ENCODE assay signal across 1 cellular context in the genomic region with DNA sequence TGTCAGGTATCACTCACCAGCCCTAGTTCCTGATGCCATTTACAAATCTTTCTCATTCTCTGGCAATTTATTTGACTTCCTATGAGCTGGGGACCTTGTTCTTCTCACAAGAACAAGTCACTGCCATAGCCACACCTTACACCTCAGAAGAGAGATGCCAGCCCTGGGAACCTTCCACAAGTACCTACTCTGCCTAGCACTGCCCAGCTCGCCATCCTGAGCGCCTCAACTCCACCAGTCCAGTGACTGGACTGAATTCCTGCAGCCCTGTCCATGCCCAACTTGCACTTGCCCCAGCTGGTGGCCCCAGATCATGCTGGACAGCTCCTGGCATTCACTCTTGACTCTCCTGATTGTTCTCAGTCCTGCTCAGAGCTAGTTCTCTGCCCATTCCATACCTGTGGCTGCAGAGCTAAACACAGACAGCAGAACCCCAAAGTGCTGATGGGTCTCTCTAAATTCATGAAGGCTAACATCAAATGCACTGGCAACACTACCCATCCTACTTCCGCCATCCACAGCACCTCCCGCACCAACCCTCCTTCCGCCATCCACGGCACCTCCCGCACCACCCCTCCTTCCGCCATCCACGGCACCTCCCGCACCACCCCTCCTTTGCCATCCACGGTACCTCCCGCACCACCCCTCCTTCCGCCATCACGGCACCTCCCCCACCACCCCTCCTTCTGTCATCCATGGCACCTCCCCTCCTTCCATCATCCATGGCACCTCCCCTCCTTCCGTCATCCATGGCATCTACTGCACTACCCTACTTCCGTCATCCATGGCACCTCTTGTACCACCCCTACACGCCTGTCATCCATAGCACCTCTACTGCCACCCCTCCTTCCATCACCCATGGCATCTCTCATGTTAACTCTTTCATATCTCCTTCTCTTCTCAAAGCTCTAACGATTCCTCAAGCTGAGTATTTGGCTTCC.
TF ChIP-seq lines count a peak whose summit lies in the region.

No MANE protein-coding gene starts in this region.

TF ChIP-seq in K562, 482 proteins besides CTCF, POLR2A, EP300 and RAD21 (continued from another document and continues in another):
- TF ChIP-seq, protein P1, sequence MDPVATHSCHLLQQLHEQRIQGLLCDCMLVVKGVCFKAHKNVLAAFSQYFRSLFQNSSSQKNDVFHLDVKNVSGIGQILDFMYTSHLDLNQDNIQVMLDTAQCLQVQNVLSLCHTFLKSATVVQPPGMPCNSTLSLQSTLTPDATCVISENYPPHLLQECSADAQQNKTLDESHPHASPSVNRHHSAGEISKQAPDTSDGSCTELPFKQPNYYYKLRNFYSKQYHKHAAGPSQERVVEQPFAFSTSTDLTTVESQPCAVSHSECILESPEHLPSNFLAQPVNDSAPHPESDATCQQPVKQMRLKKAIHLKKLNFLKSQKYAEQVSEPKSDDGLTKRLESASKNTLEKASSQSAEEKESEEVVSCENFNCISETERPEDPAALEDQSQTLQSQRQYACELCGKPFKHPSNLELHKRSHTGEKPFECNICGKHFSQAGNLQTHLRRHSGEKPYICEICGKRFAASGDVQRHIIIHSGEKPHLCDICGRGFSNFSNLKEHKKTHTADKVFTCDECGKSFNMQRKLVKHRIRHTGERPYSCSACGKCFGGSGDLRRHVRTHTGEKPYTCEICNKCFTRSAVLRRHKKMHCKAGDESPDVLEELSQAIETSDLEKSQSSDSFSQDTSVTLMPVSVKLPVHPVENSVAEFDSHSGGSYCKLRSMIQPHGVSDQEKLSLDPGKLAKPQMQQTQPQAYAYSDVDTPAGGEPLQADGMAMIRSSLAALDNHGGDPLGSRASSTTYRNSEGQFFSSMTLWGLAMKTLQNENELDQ (CRISPR knock-in tag; IDR thresholded peaks at IDR 0.05; ENCODE audit: borderline replicate concordance), result no peak
- TF ChIP-seq, protein P2, sequence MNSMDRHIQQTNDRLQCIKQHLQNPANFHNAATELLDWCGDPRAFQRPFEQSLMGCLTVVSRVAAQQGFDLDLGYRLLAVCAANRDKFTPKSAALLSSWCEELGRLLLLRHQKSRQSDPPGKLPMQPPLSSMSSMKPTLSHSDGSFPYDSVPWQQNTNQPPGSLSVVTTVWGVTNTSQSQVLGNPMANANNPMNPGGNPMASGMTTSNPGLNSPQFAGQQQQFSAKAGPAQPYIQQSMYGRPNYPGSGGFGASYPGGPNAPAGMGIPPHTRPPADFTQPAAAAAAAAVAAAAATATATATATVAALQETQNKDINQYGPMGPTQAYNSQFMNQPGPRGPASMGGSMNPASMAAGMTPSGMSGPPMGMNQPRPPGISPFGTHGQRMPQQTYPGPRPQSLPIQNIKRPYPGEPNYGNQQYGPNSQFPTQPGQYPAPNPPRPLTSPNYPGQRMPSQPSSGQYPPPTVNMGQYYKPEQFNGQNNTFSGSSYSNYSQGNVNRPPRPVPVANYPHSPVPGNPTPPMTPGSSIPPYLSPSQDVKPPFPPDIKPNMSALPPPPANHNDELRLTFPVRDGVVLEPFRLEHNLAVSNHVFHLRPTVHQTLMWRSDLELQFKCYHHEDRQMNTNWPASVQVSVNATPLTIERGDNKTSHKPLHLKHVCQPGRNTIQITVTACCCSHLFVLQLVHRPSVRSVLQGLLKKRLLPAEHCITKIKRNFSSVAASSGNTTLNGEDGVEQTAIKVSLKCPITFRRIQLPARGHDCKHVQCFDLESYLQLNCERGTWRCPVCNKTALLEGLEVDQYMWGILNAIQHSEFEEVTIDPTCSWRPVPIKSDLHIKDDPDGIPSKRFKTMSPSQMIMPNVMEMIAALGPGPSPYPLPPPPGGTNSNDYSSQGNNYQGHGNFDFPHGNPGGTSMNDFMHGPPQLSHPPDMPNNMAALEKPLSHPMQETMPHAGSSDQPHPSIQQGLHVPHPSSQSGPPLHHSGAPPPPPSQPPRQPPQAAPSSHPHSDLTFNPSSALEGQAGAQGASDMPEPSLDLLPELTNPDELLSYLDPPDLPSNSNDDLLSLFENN (IDR thresholded peaks at IDR 0.05; ENCODE audit: low read depth in 2 of 2, low read length in 2 of 2), result 0 out of 4 replicates have a peak, but pooled peaks of 1 of the 2 experiments have one; percentile 26
- TF ChIP-seq ZSCAN29 (IDR thresholded peaks at IDR 0.05) (no peak), GABPA (tag; conservative IDR thresholded peaks at IDR 0.05; ENCODE audit: low read depth) (peak; percentile 95), ZNF583 (CRISPR knock-in tag; IDR thresholded peaks at IDR 0.05) (peak; percentile 13; the same call in 1 of the 2 replicates), KLF1 (tag; IDR thresholded peaks at IDR 0.05) (no peak), RFX7 (CRISPR knock-in tag; IDR thresholded peaks at IDR 0.05) (no peak), JUND (IDR thresholded peaks at IDR 0.05; ENCODE audit: borderline replicate concordance, low read depth, low read length) (no peak), JUND (tag; IDR thresholded peaks at IDR 0.05; ENCODE audit: borderline replicate concordance, low read depth, low read length) (no peak), ZNF445 (CRISPR knock-in tag; IDR thresholded peaks at IDR 0.05; ENCODE audit: low read depth) (no peak), IFI16 (CRISPR knock-in tag; IDR thresholded peaks at IDR 0.05) (no peak), ZNF232 (CRISPR knock-in tag; IDR thresholded peaks at IDR 0.05) (no peak), FOXA1 (IDR thresholded peaks at IDR 0.05; ENCODE audit: borderline replicate concordance) (no peak), KDM5B (IDR thresholded peaks at IDR 0.05; ENCODE audit: insufficient replicate concordance, low read depth, low read length) (peak; percentile 25), ZNF79 (CRISPR knock-in tag; IDR thresholded peaks at IDR 0.05; ENCODE audit: low read depth) (no peak), NR2C1 (IDR thresholded peaks at IDR 0.05) (no peak), NR2C1 (tag; IDR thresholded peaks at IDR 0.05) (no peak), ZNF77 (CRISPR knock-in tag; IDR thresholded peaks at IDR 0.05) (no peak), HDAC8 (tag; IDR thresholded peaks at IDR 0.05) (no peak), ZBTB8A (IDR thresholded peaks at IDR 0.05; ENCODE audit: partially characterized antibody) (no peak), TOE1 (IDR thresholded peaks at IDR 0.05; ENCODE audit: borderline replicate concordance) (peak; percentile 47; the same call in 1 of the 2 replicates), TOE1 (CRISPR knock-in tag; IDR thresholded peaks at IDR 0.05; ENCODE audit: borderline replicate concordance, low read depth) (no peak), ZNF696 (CRISPR knock-in tag; conservative IDR thresholded peaks at IDR 0.05) (no peak)
- TF ChIP-seq, protein P3, sequence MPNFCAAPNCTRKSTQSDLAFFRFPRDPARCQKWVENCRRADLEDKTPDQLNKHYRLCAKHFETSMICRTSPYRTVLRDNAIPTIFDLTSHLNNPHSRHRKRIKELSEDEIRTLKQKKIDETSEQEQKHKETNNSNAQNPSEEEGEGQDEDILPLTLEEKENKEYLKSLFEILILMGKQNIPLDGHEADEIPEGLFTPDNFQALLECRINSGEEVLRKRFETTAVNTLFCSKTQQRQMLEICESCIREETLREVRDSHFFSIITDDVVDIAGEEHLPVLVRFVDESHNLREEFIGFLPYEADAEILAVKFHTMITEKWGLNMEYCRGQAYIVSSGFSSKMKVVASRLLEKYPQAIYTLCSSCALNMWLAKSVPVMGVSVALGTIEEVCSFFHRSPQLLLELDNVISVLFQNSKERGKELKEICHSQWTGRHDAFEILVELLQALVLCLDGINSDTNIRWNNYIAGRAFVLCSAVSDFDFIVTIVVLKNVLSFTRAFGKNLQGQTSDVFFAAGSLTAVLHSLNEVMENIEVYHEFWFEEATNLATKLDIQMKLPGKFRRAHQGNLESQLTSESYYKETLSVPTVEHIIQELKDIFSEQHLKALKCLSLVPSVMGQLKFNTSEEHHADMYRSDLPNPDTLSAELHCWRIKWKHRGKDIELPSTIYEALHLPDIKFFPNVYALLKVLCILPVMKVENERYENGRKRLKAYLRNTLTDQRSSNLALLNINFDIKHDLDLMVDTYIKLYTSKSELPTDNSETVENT (CRISPR knock-in tag; IDR thresholded peaks at IDR 0.05), result peak; percentile 43; the same call in 1 of the 2 replicates
- TF ChIP-seq, protein P4, sequence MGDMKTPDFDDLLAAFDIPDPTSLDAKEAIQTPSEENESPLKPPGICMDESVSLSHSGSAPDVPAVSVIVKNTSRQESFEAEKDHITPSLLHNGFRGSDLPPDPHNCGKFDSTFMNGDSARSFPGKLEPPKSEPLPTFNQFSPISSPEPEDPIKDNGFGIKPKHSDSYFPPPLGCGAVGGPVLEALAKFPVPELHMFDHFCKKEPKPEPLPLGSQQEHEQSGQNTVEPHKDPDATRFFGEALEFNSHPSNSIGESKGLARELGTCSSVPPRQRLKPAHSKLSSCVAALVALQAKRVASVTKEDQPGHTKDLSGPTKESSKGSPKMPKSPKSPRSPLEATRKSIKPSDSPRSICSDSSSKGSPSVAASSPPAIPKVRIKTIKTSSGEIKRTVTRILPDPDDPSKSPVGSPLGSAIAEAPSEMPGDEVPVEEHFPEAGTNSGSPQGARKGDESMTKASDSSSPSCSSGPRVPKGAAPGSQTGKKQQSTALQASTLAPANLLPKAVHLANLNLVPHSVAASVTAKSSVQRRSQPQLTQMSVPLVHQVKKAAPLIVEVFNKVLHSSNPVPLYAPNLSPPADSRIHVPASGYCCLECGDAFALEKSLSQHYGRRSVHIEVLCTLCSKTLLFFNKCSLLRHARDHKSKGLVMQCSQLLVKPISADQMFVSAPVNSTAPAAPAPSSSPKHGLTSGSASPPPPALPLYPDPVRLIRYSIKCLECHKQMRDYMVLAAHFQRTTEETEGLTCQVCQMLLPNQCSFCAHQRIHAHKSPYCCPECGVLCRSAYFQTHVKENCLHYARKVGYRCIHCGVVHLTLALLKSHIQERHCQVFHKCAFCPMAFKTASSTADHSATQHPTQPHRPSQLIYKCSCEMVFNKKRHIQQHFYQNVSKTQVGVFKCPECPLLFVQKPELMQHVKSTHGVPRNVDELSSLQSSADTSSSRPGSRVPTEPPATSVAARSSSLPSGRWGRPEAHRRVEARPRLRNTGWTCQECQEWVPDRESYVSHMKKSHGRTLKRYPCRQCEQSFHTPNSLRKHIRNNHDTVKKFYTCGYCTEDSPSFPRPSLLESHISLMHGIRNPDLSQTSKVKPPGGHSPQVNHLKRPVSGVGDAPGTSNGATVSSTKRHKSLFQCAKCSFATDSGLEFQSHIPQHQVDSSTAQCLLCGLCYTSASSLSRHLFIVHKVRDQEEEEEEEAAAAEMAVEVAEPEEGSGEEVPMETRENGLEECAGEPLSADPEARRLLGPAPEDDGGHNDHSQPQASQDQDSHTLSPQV (IDR thresholded peaks at IDR 0.05), result no peak
- TF ChIP-seq, protein P5, sequence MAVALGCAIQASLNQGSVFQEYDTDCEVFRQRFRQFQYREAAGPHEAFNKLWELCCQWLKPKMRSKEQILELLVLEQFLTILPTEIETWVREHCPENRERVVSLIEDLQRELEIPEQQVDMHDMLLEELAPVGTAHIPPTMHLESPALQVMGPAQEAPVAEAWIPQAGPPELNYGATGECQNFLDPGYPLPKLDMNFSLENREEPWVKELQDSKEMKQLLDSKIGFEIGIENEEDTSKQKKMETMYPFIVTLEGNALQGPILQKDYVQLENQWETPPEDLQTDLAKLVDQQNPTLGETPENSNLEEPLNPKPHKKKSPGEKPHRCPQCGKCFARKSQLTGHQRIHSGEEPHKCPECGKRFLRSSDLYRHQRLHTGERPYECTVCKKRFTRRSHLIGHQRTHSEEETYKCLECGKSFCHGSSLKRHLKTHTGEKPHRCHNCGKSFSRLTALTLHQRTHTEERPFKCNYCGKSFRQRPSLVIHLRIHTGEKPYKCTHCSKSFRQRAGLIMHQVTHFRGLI (CRISPR knock-in tag; IDR thresholded peaks at IDR 0.05), result no peak
- TF ChIP-seq, protein P6, sequence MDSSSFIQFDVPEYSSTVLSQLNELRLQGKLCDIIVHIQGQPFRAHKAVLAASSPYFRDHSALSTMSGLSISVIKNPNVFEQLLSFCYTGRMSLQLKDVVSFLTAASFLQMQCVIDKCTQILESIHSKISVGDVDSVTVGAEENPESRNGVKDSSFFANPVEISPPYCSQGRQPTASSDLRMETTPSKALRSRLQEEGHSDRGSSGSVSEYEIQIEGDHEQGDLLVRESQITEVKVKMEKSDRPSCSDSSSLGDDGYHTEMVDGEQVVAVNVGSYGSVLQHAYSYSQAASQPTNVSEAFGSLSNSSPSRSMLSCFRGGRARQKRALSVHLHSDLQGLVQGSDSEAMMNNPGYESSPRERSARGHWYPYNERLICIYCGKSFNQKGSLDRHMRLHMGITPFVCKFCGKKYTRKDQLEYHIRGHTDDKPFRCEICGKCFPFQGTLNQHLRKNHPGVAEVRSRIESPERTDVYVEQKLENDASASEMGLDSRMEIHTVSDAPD (CRISPR knock-in tag; IDR thresholded peaks at IDR 0.05), result no peak
- TF ChIP-seq, protein P7, sequence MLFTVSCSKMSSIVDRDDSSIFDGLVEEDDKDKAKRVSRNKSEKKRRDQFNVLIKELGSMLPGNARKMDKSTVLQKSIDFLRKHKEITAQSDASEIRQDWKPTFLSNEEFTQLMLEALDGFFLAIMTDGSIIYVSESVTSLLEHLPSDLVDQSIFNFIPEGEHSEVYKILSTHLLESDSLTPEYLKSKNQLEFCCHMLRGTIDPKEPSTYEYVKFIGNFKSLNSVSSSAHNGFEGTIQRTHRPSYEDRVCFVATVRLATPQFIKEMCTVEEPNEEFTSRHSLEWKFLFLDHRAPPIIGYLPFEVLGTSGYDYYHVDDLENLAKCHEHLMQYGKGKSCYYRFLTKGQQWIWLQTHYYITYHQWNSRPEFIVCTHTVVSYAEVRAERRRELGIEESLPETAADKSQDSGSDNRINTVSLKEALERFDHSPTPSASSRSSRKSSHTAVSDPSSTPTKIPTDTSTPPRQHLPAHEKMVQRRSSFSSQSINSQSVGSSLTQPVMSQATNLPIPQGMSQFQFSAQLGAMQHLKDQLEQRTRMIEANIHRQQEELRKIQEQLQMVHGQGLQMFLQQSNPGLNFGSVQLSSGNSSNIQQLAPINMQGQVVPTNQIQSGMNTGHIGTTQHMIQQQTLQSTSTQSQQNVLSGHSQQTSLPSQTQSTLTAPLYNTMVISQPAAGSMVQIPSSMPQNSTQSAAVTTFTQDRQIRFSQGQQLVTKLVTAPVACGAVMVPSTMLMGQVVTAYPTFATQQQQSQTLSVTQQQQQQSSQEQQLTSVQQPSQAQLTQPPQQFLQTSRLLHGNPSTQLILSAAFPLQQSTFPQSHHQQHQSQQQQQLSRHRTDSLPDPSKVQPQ (CRISPR knock-in tag; IDR thresholded peaks at IDR 0.05; ENCODE audit: borderline replicate concordance), result no peak
- TF ChIP-seq, protein P8, sequence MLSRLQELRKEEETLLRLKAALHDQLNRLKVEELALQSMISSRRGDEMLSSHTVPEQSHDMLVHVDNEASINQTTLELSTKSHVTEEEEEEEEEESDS (CRISPR knock-in tag; IDR thresholded peaks at IDR 0.05), result no peak
- TF ChIP-seq, protein P9, sequence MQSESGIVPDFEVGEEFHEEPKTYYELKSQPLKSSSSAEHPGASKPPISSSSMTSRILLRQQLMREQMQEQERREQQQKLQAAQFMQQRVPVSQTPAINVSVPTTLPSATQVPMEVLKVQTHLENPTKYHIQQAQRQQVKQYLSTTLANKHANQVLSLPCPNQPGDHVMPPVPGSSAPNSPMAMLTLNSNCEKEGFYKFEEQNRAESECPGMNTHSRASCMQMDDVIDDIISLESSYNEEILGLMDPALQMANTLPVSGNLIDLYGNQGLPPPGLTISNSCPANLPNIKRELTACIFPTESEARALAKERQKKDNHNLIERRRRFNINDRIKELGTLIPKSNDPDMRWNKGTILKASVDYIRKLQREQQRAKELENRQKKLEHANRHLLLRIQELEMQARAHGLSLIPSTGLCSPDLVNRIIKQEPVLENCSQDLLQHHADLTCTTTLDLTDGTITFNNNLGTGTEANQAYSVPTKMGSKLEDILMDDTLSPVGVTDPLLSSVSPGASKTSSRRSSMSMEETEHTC (IDR thresholded peaks at IDR 0.05), result no peak
